2 cellular contexts compared by ENCODE assay signal in the genomic region with DNA sequence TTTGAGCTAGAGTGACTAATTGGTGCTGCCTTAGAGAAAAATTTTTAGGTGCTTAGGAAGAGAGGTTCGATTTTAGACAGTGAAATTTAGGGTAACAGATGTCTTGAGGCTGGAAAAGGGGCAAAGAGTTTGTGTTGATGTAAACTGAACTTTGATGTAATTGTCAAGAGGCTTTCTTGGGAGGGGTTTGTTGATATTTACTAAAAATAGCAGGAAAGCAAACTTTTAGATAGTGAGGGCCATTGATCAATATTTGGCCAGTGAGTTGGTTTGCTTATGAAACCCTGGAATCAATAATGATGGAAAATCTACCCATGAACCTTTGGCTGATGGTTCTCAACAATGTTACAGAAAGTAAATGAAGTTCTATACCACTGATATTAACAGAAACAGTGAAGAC.
A peak's percentile ranks its signal among the peaks of the same experiment; 100 is the strongest.
TF ChIP-seq lines count a peak whose summit lies in the region.

No MANE protein-coding gene starts in this region.

TF ChIP-seq in HepG2, 621 proteins besides CTCF, POLR2A, EP300 and RAD21 (continues in another document):
- TF ChIP-seq DMTF1 (CRISPR knock-in tag; IDR thresholded peaks at IDR 0.05) = no peak
- TF ChIP-seq BCL6 (CRISPR knock-in tag; IDR thresholded peaks at IDR 0.05) = peak; percentile 51
- no peak for TF ChIP-seq KLF13 (CRISPR knock-in tag; IDR thresholded peaks at IDR 0.05)
- TF ChIP-seq SIX4 (CRISPR knock-in tag; IDR thresholded peaks at IDR 0.05) = no peak
- no peak for TF ChIP-seq ZNF724P (CRISPR knock-in tag; IDR thresholded peaks at IDR 0.05; ENCODE audit: borderline replicate concordance)
- no peak for TF ChIP-seq TP53 (CRISPR knock-in tag; conservative IDR thresholded peaks at IDR 0.05)
- TF ChIP-seq, protein P1, sequence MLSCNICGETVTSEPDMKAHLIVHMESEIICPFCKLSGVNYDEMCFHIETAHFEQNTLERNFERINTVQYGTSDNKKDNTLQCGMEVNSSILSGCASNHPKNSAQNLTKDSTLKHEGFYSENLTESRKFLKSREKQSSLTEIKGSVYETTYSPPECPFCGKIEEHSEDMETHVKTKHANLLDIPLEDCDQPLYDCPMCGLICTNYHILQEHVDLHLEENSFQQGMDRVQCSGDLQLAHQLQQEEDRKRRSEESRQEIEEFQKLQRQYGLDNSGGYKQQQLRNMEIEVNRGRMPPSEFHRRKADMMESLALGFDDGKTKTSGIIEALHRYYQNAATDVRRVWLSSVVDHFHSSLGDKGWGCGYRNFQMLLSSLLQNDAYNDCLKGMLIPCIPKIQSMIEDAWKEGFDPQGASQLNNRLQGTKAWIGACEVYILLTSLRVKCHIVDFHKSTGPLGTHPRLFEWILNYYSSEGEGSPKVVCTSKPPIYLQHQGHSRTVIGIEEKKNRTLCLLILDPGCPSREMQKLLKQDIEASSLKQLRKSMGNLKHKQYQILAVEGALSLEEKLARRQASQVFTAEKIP (CRISPR knock-in tag; IDR thresholded peaks at IDR 0.05; ENCODE audit: borderline replicate concordance) = no peak
- no peak for TF ChIP-seq PHF21A (CRISPR knock-in tag; IDR thresholded peaks at IDR 0.05)
- TF ChIP-seq ZNF263 (CRISPR knock-in tag; IDR thresholded peaks at IDR 0.05) = no peak
- no peak for TF ChIP-seq SMARCE1 (IDR thresholded peaks at IDR 0.05; ENCODE audit: borderline replicate concordance)
- TF ChIP-seq, protein P2, sequence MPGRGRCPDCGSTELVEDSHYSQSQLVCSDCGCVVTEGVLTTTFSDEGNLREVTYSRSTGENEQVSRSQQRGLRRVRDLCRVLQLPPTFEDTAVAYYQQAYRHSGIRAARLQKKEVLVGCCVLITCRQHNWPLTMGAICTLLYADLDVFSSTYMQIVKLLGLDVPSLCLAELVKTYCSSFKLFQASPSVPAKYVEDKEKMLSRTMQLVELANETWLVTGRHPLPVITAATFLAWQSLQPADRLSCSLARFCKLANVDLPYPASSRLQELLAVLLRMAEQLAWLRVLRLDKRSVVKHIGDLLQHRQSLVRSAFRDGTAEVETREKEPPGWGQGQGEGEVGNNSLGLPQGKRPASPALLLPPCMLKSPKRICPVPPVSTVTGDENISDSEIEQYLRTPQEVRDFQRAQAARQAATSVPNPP (CRISPR knock-in tag; IDR thresholded peaks at IDR 0.05) = no peak
- TF ChIP-seq ZBTB20 (CRISPR knock-in tag; IDR thresholded peaks at IDR 0.05; ENCODE audit: borderline replicate concordance, low read depth) = no peak
- no peak for TF ChIP-seq FOXM1 (CRISPR knock-in tag; IDR thresholded peaks at IDR 0.05)
- TF ChIP-seq MEF2D (CRISPR knock-in tag; IDR thresholded peaks at IDR 0.05) = peak; percentile 90
- TF ChIP-seq CBX1 (IDR thresholded peaks at IDR 0.05; ENCODE audit: low read depth) = no peak
- TF ChIP-seq AKAP8 (CRISPR knock-in tag; IDR thresholded peaks at IDR 0.05) = no peak
- TF ChIP-seq FOXP1 (IDR thresholded peaks at IDR 0.05) = no peak
- peak; percentile 51 for TF ChIP-seq FOXP1 (CRISPR knock-in tag; IDR thresholded peaks at IDR 0.05)
- 0 out of 2 replicates have a peak, but pooled peaks have one; percentile 27 for TF ChIP-seq KAT2B (IDR thresholded peaks at IDR 0.05; ENCODE audit: borderline replicate concordance, low read depth, low read length)
- no peak for TF ChIP-seq FOXK2 (IDR thresholded peaks at IDR 0.05)
- no peak for TF ChIP-seq DZIP1 (CRISPR knock-in tag; IDR thresholded peaks at IDR 0.05)
- TF ChIP-seq, protein P3, sequence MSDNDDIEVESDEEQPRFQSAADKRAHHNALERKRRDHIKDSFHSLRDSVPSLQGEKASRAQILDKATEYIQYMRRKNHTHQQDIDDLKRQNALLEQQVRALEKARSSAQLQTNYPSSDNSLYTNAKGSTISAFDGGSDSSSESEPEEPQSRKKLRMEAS (IDR thresholded peaks at IDR 0.05) = no peak

TF ChIP-seq in liver, 16 proteins besides CTCF, POLR2A, EP300 and RAD21 (continued from another document):
- TF ChIP-seq REST (IDR thresholded peaks at IDR 0.05) = peak; percentile 11
- no peak for TF ChIP-seq HNF4G (IDR thresholded peaks at IDR 0.05)
- no peak for TF ChIP-seq GABPA (IDR thresholded peaks at IDR 0.05 in 1 of 2, conservative IDR thresholded peaks at IDR 0.05 in 1 of 2)
- TF ChIP-seq ATF3 (IDR thresholded peaks at IDR 0.05) = peak; percentile 29
- no peak for TF ChIP-seq TAF1 (conservative IDR thresholded peaks at IDR 0.05)
- TF ChIP-seq JUND (IDR thresholded peaks at IDR 0.05) = peak in 1 of 2 donors; percentile 53
- TF ChIP-seq, protein P3 (IDR thresholded peaks at IDR 0.05) = no peak
- TF ChIP-seq SP1 (IDR thresholded peaks at IDR 0.05) = no peak
